ENCODE assay signal across 17 cellular contexts in the genomic region with DNA sequence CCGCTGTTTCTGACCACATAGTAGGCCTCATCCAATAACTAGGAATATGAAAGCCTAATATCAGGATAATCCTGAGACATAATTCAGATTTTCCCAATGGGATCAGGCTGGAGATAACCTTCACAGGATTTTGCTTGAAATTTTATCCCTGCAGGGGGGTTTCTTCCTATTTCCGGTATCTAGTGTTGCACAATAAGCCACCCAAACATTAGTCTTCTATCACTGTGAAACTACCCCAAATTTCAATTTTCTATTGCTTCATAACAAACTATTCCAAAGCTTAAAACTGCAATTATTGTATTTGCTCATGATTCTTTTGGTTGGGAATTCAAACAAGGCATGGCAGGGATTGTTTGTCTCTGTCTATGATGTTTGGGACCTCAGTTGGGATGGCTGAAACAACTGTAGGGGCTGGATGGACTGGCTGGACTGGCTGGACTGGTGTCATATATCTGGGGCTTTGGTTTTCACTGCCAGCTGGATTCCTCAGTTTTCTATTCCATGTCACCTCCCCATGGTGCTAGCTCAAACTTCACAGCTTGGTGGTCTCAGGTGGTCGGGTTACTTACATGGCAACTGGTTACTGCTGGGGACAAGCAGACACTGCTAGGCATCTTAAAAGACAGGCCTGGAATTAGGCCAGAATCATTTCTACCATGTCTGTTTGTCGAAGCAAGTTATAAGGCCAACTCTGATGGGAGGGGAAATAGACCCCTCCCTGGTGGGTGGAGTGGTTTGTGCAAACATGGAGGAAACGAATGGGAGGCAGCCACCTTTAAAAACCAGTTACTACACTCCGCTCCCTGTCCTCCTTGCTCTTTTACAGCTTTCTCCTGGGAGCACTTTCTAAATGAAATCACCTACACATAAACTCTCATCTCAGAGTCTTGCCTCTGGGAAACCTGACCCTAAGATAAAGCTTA.
DNase-seq lines count a peak whose midpoint lies in the region; ATAC-seq and TF ChIP-seq lines count a peak whose summit lies in the region.
"Had no signal": no experiment of that assay in that cellular context is flagged by ENCODE, and none has a peak within 500 bp of the region (broad histone marks: within the 10 kb centered on the region; RNA-seq: fewer than 3 reads in every experiment).

No MANE protein-coding gene starts in this region.

- no peaks in the 10 kb centered on the region for H3K79me2 ChIP-seq in OCI-LY7 (ENCODE audit: insufficient read depth, low read depth, low read length)

- no peak overlapping the region for H2AFZ ChIP-seq in OCI-LY7 (ENCODE audit: low read length)

- intact Hi-C loops in OCI-LY7 (cut with micrococcal nuclease; ENCODE audit: unreplicated experiment) = no loop called here

- H3K36me3 ChIP-seq in OCI-LY7 (ENCODE audit: insufficient read depth, low read length) = no peaks in the 10 kb centered on the region
- no peaks in the 10 kb centered on the region for H3K36me3 ChIP-seq in upper lobe of left lung

- H3K9me3 ChIP-seq in OCI-LY7 (ENCODE audit: low read length) = no peaks in the 10 kb centered on the region
- H3K9me3 ChIP-seq in upper lobe of left lung = no peaks in the 10 kb centered on the region

- POLR2A ChIA-PET in OCI-LY7 (lab: Charles Lee) = interaction anchor here (0.6 to 1.3 kb wide), 8 partner anchors 15 to 921 kb away, joined by 3 to 5 read pairs (median 3); no protein-coding TSS in a partner anchor

- DNase-seq in NCI-H146 (lab: John Stamatoyannopoulos, UW) (peak; percentile 21), NCI-H146 treated with DMSO at 0.1 percent for 48 hours (lab: John Stamatoyannopoulos, UW; ENCODE audit: unreplicated experiment) (no peak), OCI-LY7 (ENCODE audit: low spot score) (no peak), left kidney (ENCODE audit: low read depth, low spot score) (peak; percentile 51), upper lobe of left lung (no peak), T-helper 9 cell (no peak), NCI-H2171 (lab: John Stamatoyannopoulos, UW) (no peak)
- DNase-seq: COR-L47; NCI-H1092 treated with DMSO at 0.1 percent for 48 hours; NCI-H187; NCI-H510A; NK-92 treated with Interleukin-12 subunit alpha and Interleukin-12 subunit beta, amount 100 ng/mL, for 24 hours; SHP77 had no signal

- no peaks in the 10 kb centered on the region for H3K9me2 ChIP-seq in OCI-LY7 (ENCODE audit: insufficient read depth, low read length)

- CTCF ChIA-PET in OCI-LY7 (lab: Charles Lee; ENCODE audit: unreplicated experiment) = no interaction called here

- H3K27me3 ChIP-seq in upper lobe of left lung = no peaks in the 10 kb centered on the region

- BruUV-seq in OCI-LY7 (replicated peaks; lab: Mats Ljungman, UMichigan) = no TSS peak

- H4K20me1 ChIP-seq in OCI-LY7 (ENCODE audit: insufficient read depth, low read length) = no peaks in the 10 kb centered on the region

- no peak overlapping the region for H3K4me3 ChIP-seq in OCI-LY7 (ENCODE audit: low read depth, low read length, poor library complexity, severe bottlenecking)
- no peak overlapping the region for H3K4me3 ChIP-seq in upper lobe of left lung
- H3K4me3 ChIP-seq: GM12878 had no signal

- TF ChIP-seq EP300 in upper lobe of left lung (IDR thresholded peaks at IDR 0.05) = no peak

- TF ChIP-seq CTCF in OCI-LY7 (conservative IDR thresholded peaks at IDR 0.05; ENCODE audit: low read length) (no peak), upper lobe of left lung (IDR thresholded peaks at IDR 0.05) (no peak)

- ATAC-seq in upper lobe of left lung (ENCODE audit: low FRiP score in 2 of 2) (no peak), HG03045 (IDR thresholded peaks at IDR 0.05; ENCODE audit: unreplicated experiment) (no peak)
- ATAC-seq: GM12878, HCT116, SK-N-SH treated with all-trans-retinoic acid at 6 μM for 48 hours had no signal

- peak overlapping the region; percentile 47 for H3K4me2 ChIP-seq in OCI-LY7 (ENCODE audit: low read length)

- 78 to 86% methylated on average over 6 of the region's 6 CpGs for WGBS in upper lobe of left lung, 2 donors

- no peak for TF ChIP-seq POLR2A in upper lobe of left lung (IDR thresholded peaks at IDR 0.05)

- peaks cover 55% of the 10 kb centered on the region for H3K4me1 ChIP-seq in OCI-LY7 (ENCODE audit: insufficient read depth, low read length, poor library complexity, severe bottlenecking)
- H3K4me1 ChIP-seq in upper lobe of left lung = peaks cover 0 to 6% (median 0%) of the 10 kb centered on the region in 4 donors

- H3K27ac ChIP-seq in OCI-LY7 (ENCODE audit: low read depth, low read length, poor library complexity, severe bottlenecking) = no peak overlapping the region
- H3K27ac ChIP-seq in upper lobe of left lung = no peak overlapping the region

Comparison
In these comparisons a context has a peak if more than half of its experiments do, and no peak if none do; other contexts are left out.
1. DNase-seq: peak in NCI-H146 (single experiment) and left kidney (single experiment); none in NCI-H146 treated with DMSO at 0.1 percent for 48 hours (single experiment), OCI-LY7 (single experiment), upper lobe of left lung (0 of 2), T-helper 9 cell (single experiment) and NCI-H2171 (single experiment).